Comparison of ENCODE assay signal across 1 cellular context in the genomic region with DNA sequence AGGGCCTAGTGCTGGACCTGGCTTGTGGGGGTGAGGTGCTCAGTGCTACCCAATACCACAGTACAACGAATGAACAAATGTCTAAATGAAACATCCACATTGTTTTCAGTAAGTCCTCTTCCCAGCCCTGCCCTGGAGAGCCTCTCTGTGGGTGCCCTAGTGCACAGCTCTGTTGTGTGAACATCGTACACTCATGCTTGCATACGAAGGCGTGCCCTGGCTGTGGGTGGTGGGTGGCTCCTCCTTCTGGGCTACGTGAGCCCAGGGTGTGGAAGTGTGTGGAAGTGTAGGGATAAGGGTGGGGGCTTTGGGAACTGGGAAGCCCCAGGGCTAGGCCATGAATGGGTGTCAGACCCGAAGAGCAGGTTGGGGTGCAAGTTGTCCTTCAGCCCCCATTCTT.
TF ChIP-seq lines count a peak whose summit lies in the region.

No MANE protein-coding gene starts in this region.

TF ChIP-seq in GM12878, 131 proteins besides CTCF, POLR2A, EP300 and RAD21:
- TF ChIP-seq SIN3A (IDR thresholded peaks at IDR 0.05; ENCODE audit: low read depth, low read length) (no peak), CREM (IDR thresholded peaks at IDR 0.05; ENCODE audit: low read depth) (no peak), RAD51 (IDR thresholded peaks at IDR 0.05) (no peak), ETV6 (conservative IDR thresholded peaks at IDR 0.05 in 1 of 2, IDR thresholded peaks at IDR 0.05 in 1 of 2; ENCODE audit: borderline replicate concordance in 1 of 2, low read depth in 1 of 2) (no peak), ESRRA (IDR thresholded peaks at IDR 0.05; ENCODE audit: low read length) (no peak), E2F4 (IDR thresholded peaks at IDR 0.05; ENCODE audit: low read depth, low read length) (no peak), IKZF2 (IDR thresholded peaks at IDR 0.05) (no peak), SREBF1 (IDR thresholded peaks at IDR 0.05; ENCODE audit: low read length) (no peak), E2F8 (IDR thresholded peaks at IDR 0.05; ENCODE audit: low read depth, partially characterized antibody) (no peak), KLF5 (IDR thresholded peaks at IDR 0.05; ENCODE audit: partially characterized antibody) (no peak), NRF1 (conservative IDR thresholded peaks at IDR 0.05; ENCODE audit: low read depth, low read length) (no peak), ZSCAN29 (IDR thresholded peaks at IDR 0.05) (no peak), MTA2 (IDR thresholded peaks at IDR 0.05; ENCODE audit: low read depth) (no peak), YY1 (IDR thresholded peaks at IDR 0.05; ENCODE audit: low read depth, low read length) (no peak), RELA (IDR thresholded peaks at IDR 0.05; ENCODE audit: borderline replicate concordance, partially characterized antibody) (no peak), SMAD5 (IDR thresholded peaks at IDR 0.05; ENCODE audit: low read depth) (no peak), ZNF274 (IDR thresholded peaks at IDR 0.05; ENCODE audit: insufficient read depth, insufficient read length) (no peak)
- TF ChIP-seq, protein P1, sequence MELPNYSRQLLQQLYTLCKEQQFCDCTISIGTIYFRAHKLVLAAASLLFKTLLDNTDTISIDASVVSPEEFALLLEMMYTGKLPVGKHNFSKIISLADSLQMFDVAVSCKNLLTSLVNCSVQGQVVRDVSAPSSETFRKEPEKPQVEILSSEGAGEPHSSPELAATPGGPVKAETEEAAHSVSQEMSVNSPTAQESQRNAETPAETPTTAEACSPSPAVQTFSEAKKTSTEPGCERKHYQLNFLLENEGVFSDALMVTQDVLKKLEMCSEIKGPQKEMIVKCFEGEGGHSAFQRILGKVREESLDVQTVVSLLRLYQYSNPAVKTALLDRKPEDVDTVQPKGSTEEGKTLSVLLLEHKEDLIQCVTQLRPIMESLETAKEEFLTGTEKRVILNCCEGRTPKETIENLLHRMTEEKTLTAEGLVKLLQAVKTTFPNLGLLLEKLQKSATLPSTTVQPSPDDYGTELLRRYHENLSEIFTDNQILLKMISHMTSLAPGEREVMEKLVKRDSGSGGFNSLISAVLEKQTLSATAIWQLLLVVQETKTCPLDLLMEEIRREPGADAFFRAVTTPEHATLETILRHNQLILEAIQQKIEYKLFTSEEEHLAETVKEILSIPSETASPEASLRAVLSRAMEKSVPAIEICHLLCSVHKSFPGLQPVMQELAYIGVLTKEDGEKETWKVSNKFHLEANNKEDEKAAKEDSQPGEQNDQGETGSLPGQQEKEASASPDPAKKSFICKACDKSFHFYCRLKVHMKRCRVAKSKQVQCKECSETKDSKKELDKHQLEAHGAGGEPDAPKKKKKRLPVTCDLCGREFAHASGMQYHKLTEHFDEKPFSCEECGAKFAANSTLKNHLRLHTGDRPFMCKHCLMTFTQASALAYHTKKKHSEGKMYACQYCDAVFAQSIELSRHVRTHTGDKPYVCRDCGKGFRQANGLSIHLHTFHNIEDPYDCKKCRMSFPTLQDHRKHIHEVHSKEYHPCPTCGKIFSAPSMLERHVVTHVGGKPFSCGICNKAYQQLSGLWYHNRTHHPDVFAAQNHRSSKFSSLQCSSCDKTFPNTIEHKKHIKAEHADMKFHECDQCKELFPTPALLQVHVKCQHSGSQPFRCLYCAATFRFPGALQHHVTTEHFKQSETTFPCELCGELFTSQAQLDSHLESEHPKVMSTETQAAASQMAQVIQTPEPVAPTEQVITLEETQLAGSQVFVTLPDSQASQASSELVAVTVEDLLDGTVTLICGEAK (IDR thresholded peaks at IDR 0.05; ENCODE audit: borderline replicate concordance): no peak
